ENCODE assay signal across 1 cellular context in the genomic region with DNA sequence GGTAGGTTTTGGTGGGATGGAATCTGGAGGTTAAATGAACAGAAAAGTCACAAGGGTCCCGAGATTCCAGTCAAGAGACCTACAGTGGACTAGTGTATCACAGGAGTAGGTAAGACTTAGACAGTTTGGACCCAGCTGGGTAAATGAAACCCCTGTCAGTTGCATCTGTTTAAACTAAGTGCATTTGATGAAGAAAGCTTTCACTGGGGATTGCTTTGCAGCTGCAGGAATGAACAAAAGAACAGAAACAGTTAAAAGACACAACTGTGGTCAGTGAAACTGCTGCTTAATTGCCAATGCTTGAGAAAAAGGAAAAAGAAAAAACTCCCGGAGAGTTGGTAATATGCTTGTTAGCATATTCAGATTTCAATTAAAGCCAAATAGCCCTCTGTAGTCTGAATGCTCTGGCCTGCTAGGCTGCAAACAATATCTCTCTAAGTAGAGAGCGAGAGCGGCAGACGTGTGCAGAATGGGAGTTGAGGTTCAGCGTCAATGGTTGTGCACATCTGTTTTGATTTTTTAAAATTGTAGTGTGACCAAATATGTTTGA.
TF ChIP-seq lines count a peak whose summit lies in the region.

No MANE protein-coding gene starts in this region.

TF ChIP-seq in HepG2, 621 proteins besides CTCF, POLR2A, EP300 and RAD21:
- TF ChIP-seq CHCHD3 (CRISPR knock-in tag; IDR thresholded peaks at IDR 0.05) (no peak), ZFP36L1 (CRISPR knock-in tag; IDR thresholded peaks at IDR 0.05) (no peak), XBP1 (CRISPR knock-in tag; IDR thresholded peaks at IDR 0.05) (no peak), TGIF2 (CRISPR knock-in tag; IDR thresholded peaks at IDR 0.05) (no peak), ZSCAN25 (CRISPR knock-in tag; IDR thresholded peaks at IDR 0.05) (no peak), KLF13 (CRISPR knock-in tag; IDR thresholded peaks at IDR 0.05) (no peak), GLMP (CRISPR knock-in tag; IDR thresholded peaks at IDR 0.05; ENCODE audit: borderline replicate concordance) (no peak), ZNF850 (CRISPR knock-in tag; conservative IDR thresholded peaks at IDR 0.05) (no peak), FOXM1 (CRISPR knock-in tag; IDR thresholded peaks at IDR 0.05) (no peak), DNMT3B (CRISPR knock-in tag; conservative IDR thresholded peaks at IDR 0.05) (no peak)
- TF ChIP-seq, protein P1, sequence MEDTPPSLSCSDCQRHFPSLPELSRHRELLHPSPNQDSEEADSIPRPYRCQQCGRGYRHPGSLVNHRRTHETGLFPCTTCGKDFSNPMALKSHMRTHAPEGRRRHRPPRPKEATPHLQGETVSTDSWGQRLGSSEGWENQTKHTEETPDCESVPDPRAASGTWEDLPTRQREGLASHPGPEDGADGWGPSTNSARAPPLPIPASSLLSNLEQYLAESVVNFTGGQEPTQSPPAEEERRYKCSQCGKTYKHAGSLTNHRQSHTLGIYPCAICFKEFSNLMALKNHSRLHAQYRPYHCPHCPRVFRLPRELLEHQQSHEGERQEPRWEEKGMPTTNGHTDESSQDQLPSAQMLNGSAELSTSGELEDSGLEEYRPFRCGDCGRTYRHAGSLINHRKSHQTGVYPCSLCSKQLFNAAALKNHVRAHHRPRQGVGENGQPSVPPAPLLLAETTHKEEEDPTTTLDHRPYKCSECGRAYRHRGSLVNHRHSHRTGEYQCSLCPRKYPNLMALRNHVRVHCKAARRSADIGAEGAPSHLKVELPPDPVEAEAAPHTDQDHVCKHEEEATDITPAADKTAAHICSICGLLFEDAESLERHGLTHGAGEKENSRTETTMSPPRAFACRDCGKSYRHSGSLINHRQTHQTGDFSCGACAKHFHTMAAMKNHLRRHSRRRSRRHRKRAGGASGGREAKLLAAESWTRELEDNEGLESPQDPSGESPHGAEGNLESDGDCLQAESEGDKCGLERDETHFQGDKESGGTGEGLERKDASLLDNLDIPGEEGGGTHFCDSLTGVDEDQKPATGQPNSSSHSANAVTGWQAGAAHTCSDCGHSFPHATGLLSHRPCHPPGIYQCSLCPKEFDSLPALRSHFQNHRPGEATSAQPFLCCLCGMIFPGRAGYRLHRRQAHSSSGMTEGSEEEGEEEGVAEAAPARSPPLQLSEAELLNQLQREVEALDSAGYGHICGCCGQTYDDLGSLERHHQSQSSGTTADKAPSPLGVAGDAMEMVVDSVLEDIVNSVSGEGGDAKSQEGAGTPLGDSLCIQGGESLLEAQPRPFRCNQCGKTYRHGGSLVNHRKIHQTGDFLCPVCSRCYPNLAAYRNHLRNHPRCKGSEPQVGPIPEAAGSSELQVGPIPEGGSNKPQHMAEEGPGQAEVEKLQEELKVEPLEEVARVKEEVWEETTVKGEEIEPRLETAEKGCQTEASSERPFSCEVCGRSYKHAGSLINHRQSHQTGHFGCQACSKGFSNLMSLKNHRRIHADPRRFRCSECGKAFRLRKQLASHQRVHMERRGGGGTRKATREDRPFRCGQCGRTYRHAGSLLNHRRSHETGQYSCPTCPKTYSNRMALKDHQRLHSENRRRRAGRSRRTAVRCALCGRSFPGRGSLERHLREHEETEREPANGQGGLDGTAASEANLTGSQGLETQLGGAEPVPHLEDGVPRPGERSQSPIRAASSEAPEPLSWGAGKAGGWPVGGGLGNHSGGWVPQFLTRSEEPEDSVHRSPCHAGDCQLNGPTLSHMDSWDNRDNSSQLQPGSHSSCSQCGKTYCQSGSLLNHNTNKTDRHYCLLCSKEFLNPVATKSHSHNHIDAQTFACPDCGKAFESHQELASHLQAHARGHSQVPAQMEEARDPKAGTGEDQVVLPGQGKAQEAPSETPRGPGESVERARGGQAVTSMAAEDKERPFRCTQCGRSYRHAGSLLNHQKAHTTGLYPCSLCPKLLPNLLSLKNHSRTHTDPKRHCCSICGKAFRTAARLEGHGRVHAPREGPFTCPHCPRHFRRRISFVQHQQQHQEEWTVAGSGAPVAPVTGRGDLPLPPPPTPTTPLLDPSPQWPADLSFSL (CRISPR knock-in tag; IDR thresholded peaks at IDR 0.05), result no peak
